In genomic region chr7:140596751-140597424, GRCh38 we compare ENCODE assay signal across 15 cellular contexts. TPM values are rescaled to one million over a fixed set of nuclear protein-coding genes. Genes with fewer than 3 reads are reported as not detected.
DNase-seq lines count a peak whose midpoint lies in the region; ATAC-seq and TF ChIP-seq lines count a peak whose summit lies in the region.
"Had no signal": no experiment of that assay in that cellular context is flagged by ENCODE, and none has a peak within 500 bp of the region (broad histone marks: within the 10 kb centered on the region; RNA-seq: fewer than 3 reads in every experiment).

No MANE protein-coding gene starts in this region.

- peaks cover 0 to 2% (median 0%) of the 10 kb centered on the region in 4 donors for H3K4me1 ChIP-seq in tibial artery
- H3K4me1 ChIP-seq: BE2C, parathyroid adenoma, transverse colon had no signal

- H3K27ac Mint-ChIP-seq in osteocyte (ENCODE audit: unreplicated experiment): peak overlapping the region; percentile 94
- H3K27ac Mint-ChIP-seq: activated naive CD8-positive, alpha-beta T cell treated with anti-CD3 and anti-CD28 coated beads, Interleukin-2, amount 10 ng/mL, durations not matched to agents 7 days and 5 days; dendritic cell treated with granulocyte-macrophage colony-stimulating factor and Interleukin-4, amounts not matched to agents 40 ng/mL and 50 ng/mL, for 4 days had no signal

- H3K4me3 ChIP-seq in fibroblast of pulmonary artery (replicated peaks; ENCODE audit: low read depth, low read length): no peak overlapping the region
- H3K4me3 ChIP-seq in tibial artery: no peak overlapping the region
- H3K4me3 ChIP-seq: transverse colon had no signal

- DNase-seq in GM03348 (ENCODE audit: low spot score): peak; percentile 23
- peak; percentile 51 for DNase-seq in RPMI7951 (ENCODE audit: low read depth)
- peak; percentile 71 for DNase-seq in fibroblast of pulmonary artery (ENCODE audit: low read depth)
- DNase-seq in osteocyte (ENCODE audit: extremely low spot score, unreplicated experiment): no peak
- no peak for DNase-seq in HPDE6-E6E7 (ENCODE audit: extremely low spot score)
- DNase-seq in stimulated activated CD4-positive, alpha-beta T cell treated with anti-CD3 and anti-CD28 coated beads, Interleukin-4, amount 100 ng/mL, for 4 hours: no peak
- DNase-seq in tibial artery: no peak
- DNase-seq: activated naive CD8-positive, alpha-beta T cell treated with anti-CD3 and anti-CD28 coated beads, Interleukin-2, amount 10 ng/mL, durations not matched to agents 7 days and 5 days; BE2C; NCI-H510A treated with DMSO at 0.1 percent for 48 hours; transverse colon had no signal

- intact Hi-C loops in tibial artery (cut with DNase I; ENCODE audit: low total_unique reads): no loop called here

- no peaks in the 10 kb centered on the region for H3K9me3 Mint-ChIP-seq in osteocyte (ENCODE audit: unreplicated experiment)
- H3K9me3 Mint-ChIP-seq: activated naive CD8-positive, alpha-beta T cell treated with anti-CD3 and anti-CD28 coated beads, Interleukin-2, amount 10 ng/mL, durations not matched to agents 7 days and 5 days; dendritic cell treated with granulocyte-macrophage colony-stimulating factor and Interleukin-4, amounts not matched to agents 40 ng/mL and 50 ng/mL, for 4 days had no signal

- peaks cover 0 to under 1% of the 10 kb centered on the region in 2 donors for H3K27me3 ChIP-seq in tibial artery
- H3K27me3 ChIP-seq: BE2C, transverse colon had no signal

- H3K27me3 Mint-ChIP-seq in osteocyte (ENCODE audit: unreplicated experiment): no peaks in the 10 kb centered on the region

- H3K36me3 ChIP-seq in tibial artery: no peaks in the 10 kb centered on the region
- H3K36me3 ChIP-seq: BE2C, transverse colon had no signal

- peaks cover 28% of the 10 kb centered on the region for H3K36me3 Mint-ChIP-seq in osteocyte (ENCODE audit: unreplicated experiment)
- H3K36me3 Mint-ChIP-seq: activated naive CD8-positive, alpha-beta T cell treated with anti-CD3 and anti-CD28 coated beads, Interleukin-2, amount 10 ng/mL, durations not matched to agents 7 days and 5 days had no signal

- peaks cover 41% of the 10 kb centered on the region for H3K4me1 Mint-ChIP-seq in osteocyte (ENCODE audit: unreplicated experiment)

- no peak overlapping the region for H3K27ac ChIP-seq in tibial artery
- H3K27ac ChIP-seq: parathyroid adenoma had no signal

- no peaks in the 10 kb centered on the region for H3K9me3 ChIP-seq in tibial artery
- H3K9me3 ChIP-seq: BE2C, transverse colon had no signal

- no peak for ATAC-seq in GM18858 (IDR thresholded peaks at IDR 0.05; ENCODE audit: unreplicated experiment)

- peak overlapping the region; percentile 34 for H3K4me3 Mint-ChIP-seq in osteocyte (ENCODE audit: unreplicated experiment)
- H3K4me3 Mint-ChIP-seq: activated naive CD8-positive, alpha-beta T cell treated with anti-CD3 and anti-CD28 coated beads, Interleukin-2, amount 10 ng/mL, durations not matched to agents 7 days and 5 days; dendritic cell treated with granulocyte-macrophage colony-stimulating factor and Interleukin-4, amounts not matched to agents 40 ng/mL and 50 ng/mL, for 4 days had no signal

- TF ChIP-seq CTCF in fibroblast of pulmonary artery (IDR thresholded peaks at IDR 0.05; ENCODE audit: low read length, missing control alignments) (no peak), osteocyte (IDR thresholded peaks at IDR 0.05) (no peak), tibial artery (IDR thresholded peaks at IDR 0.05) (no peak)

RNA-seq across cellular contexts. Expression of gene DENND2A, which starts 43.7 kb away (rescaled TPM):
- total RNA-seq in RPMI7951 (2014; rRNA removed; shearing (Covaris generic)): 26.9 and 29.6 TPM in 2 replicates
- total RNA-seq in osteocyte: 53.3 and 56.6 TPM in 2 replicates
- total RNA-seq: activated naive CD8-positive, alpha-beta T cell treated with anti-CD3 and anti-CD28 coated beads, Interleukin-2, amount 10 ng/mL, durations not matched to agents 7 days and 5 days; T-helper 2 cell treated with Interferon-gamma antibody and Interleukin-4, amounts not matched to agents 100 ng/mL and 5 ng/mL, for 36 hours had no signal

Comparison
In these comparisons a context has a peak if more than half of its experiments do, and no peak if none do; other contexts are left out.
1. DNase-seq: peak in GM03348 (single experiment), RPMI7951 (single experiment) and fibroblast of pulmonary artery (single experiment); none in osteocyte (single experiment), HPDE6-E6E7 (single experiment), stimulated activated CD4-positive, alpha-beta T cell treated with anti-CD3 and anti-CD28 coated beads, Interleukin-4, amount 100 ng/mL, for 4 hours (0 of 2) and tibial artery (0 of 2).